8 cellular contexts compared by ENCODE assay signal in genomic region chr3:122564155-122564912, GRCh38. TPM values are rescaled to one million over a fixed set of nuclear protein-coding genes. Genes with fewer than 3 reads are reported as not detected.
DNase-seq lines count a peak whose midpoint lies in the region; ATAC-seq, FAIRE-seq and TF ChIP-seq lines count a peak whose summit lies in the region.

TSS of gene DTX3L (plus strand) at chr3:122564338. CDS start at chr3:122564427, 89 bp downstream.
TSS of gene PARP9 (minus strand) at chr3:122564300. CDS start at chr3:122559620, 4,680 bp downstream.

- H3K27me3 ChIP-seq in keratinocyte (ENCODE audit: control insufficient read depth, extremely low read depth, insufficient read depth, low read length): no peaks in the 10 kb centered on the region

- peaks cover 4 to 8% of the 10 kb centered on the region in 2 experiments for H3K36me3 ChIP-seq in keratinocyte (ENCODE audit: control insufficient read depth in 2 of 2, extremely low read depth in 1 of 2, insufficient read depth in 2 of 2, low read length in 2 of 2)

- no peaks in the 10 kb centered on the region for H3K9me3 ChIP-seq in keratinocyte (ENCODE audit: control insufficient read depth, low read depth, low read length)

- H3K4me3 ChIP-seq in keratinocyte (ENCODE audit: control insufficient read depth in 2 of 3, extremely low read depth in 1 of 3, insufficient read depth in 2 of 3, low read depth in 1 of 3, low read length in 3 of 3): peak within 1 kb of the TSS; percentile 61 to 88 (median 75)

- TF ChIP-seq CTCF in keratinocyte (optimal IDR thresholded peaks at IDR 0.05 in 1 of 3, IDR thresholded peaks at IDR 0.05 in 1 of 3, conservative IDR thresholded peaks at IDR 0.05 in 1 of 3; ENCODE audit: extremely low read depth in 1 of 3, insufficient read depth in 2 of 3, low read length in 3 of 3): no peak

- peak within 1 kb of the TSS; percentile 92 for H3K9ac ChIP-seq in keratinocyte (ENCODE audit: control insufficient read depth, extremely low read depth, insufficient read depth, low read length)

- H3K4me2 ChIP-seq in keratinocyte (ENCODE audit: control insufficient read depth, extremely low read depth, insufficient read depth, low read depth, low read length): peak within 1 kb of the TSS; percentile 88

- peak; percentile 79 for DNase-seq in 8988T
- peak; percentile 87 for DNase-seq in NCI-H2196 treated with DMSO at 0.1 percent for 48 hours (lab: John Stamatoyannopoulos, UW; ENCODE audit: unreplicated experiment)
- DNase-seq in activated CD4-positive, CD25-positive, alpha-beta regulatory T cell treated with anti-CD3 and anti-CD28 coated beads, Interleukin-2, amount 50 U/mL, for 72 hours: peak; percentile 81
- DNase-seq in cerebellar cortex (ENCODE audit: low spot score): peak; percentile 9
- DNase-seq in keratinocyte (ENCODE audit: low read depth, low spot score): peak; percentile 11
- peak; percentile 63 to 75 (median 70) for DNase-seq in stimulated activated CD4-positive, alpha-beta T cell treated with anti-CD3 and anti-CD28 coated beads, Interleukin-12 subunit alpha, Interleukin-12 subunit beta, amount 100 ng/mL, for 48 hours (ENCODE audit: low read depth in 2 of 3, low spot score in 1 of 3)

- H4K20me1 ChIP-seq in keratinocyte (ENCODE audit: control insufficient read depth, extremely low read depth, insufficient read depth, low read length): no peaks in the 10 kb centered on the region

- H3K79me2 ChIP-seq in keratinocyte (ENCODE audit: control insufficient read depth, insufficient read depth, low read length): peaks cover 21% of the 10 kb centered on the region

- no peak for FAIRE-seq in keratinocyte (lab: Jason Lieb, UNC)

- H3K9me1 ChIP-seq in keratinocyte (ENCODE audit: control insufficient read depth, extremely low read depth, insufficient read depth, low read length): no peaks in the 10 kb centered on the region

- peaks cover 16% of the 10 kb centered on the region for H3K4me1 ChIP-seq in keratinocyte (ENCODE audit: control insufficient read depth, extremely low read depth, insufficient read depth, low read length)

- H2AFZ ChIP-seq in keratinocyte (ENCODE audit: control insufficient read depth, low read length): peak within 1 kb of the TSS; percentile 80

- peak within 1 kb of the TSS; percentile 85 for H3K27ac ChIP-seq in keratinocyte (ENCODE audit: control insufficient read depth, insufficient read depth, low read length)

- ATAC-seq in GM18861 (IDR thresholded peaks at IDR 0.05; ENCODE audit: unreplicated experiment) (peak; percentile 53), HG03095 (IDR thresholded peaks at IDR 0.05; ENCODE audit: unreplicated experiment) (peak; percentile 51)

- dilution Hi-C loops in keratinocyte (cut with MboI; ENCODE audit: extremely low pct_ligation_motif_present, low sequenced_read_pairs): no loop called here

RNA-seq across cellular contexts. Expression of gene DTX3L, which starts in this region (rescaled TPM):
- 7.2 to 19.6 TPM (median 13.6 TPM) in 3 replicates for polyA plus RNA-seq in keratinocyte
- 4.5 TPM for polyA plus RNA-seq in keratinocyte (2011; ENCODE audit: low read depth)
- polyA plus RNA-seq in keratinocyte (2011; cell fraction: cytosol; rRNA removed): 9.1 and 14.4 TPM in 2 replicates
- 15.8 and 16.3 TPM in 2 replicates for polyA plus RNA-seq in keratinocyte (2011; cell fraction: nucleus; rRNA removed)
- 2.7 and 24.1 TPM in 2 replicates for polyA plus RNA-seq in keratinocyte (2012; ENCODE audit: low replicate concordance)
- polyA minus RNA-seq in keratinocyte: 8.6 to 20.1 TPM (median 18.8 TPM) in 3 replicates
- 12.5 TPM for polyA minus RNA-seq in keratinocyte (2011; cell fraction: cytosol; rRNA and poly(A)+ RNA removed)
- 10.4 and 21.8 TPM in 2 replicates for polyA minus RNA-seq in keratinocyte (2011; cell fraction: nucleus; rRNA and poly(A)+ RNA removed)

RNA-seq across cellular contexts. Expression of gene PARP9, which starts in this region (rescaled TPM):
- 62.4 to 70.1 TPM (median 66.1 TPM) in 3 replicates for polyA plus RNA-seq in keratinocyte
- polyA plus RNA-seq in keratinocyte (2011; ENCODE audit: low read depth): 2.7 TPM
- polyA plus RNA-seq in keratinocyte (2011; cell fraction: cytosol; rRNA removed): 28.5 and 52.4 TPM in 2 replicates
- polyA plus RNA-seq in keratinocyte (2011; cell fraction: nucleus; rRNA removed): 60.1 and 75.9 TPM in 2 replicates
- polyA plus RNA-seq in keratinocyte (2012; ENCODE audit: low replicate concordance): 2.9 and 42.0 TPM in 2 replicates
- 8.4 to 39.9 TPM (median 30.9 TPM) in 3 replicates for polyA minus RNA-seq in keratinocyte
- polyA minus RNA-seq in keratinocyte (2011; cell fraction: cytosol; rRNA and poly(A)+ RNA removed): 14.0 TPM
- polyA minus RNA-seq in keratinocyte (2011; cell fraction: nucleus; rRNA and poly(A)+ RNA removed): 18.3 and 39.2 TPM in 2 replicates

Comparison
In these comparisons a context has a peak if more than half of its experiments do, and no peak if none do; other contexts are left out.
1. Peak in every context shown above with its lines: DNase-seq, ATAC-seq, H3K4me3 ChIP-seq and H3K27ac ChIP-seq.
2. DNase-seq: peak in every context shown above with its lines; median percentile 87 in NCI-H2196 treated with DMSO at 0.1 percent for 48 hours; 81 in activated CD4-positive, CD25-positive, alpha-beta regulatory T cell treated with anti-CD3 and anti-CD28 coated beads, Interleukin-2, amount 50 U/mL, for 72 hours; 79 in 8988T; 70 in stimulated activated CD4-positive, alpha-beta T cell treated with anti-CD3 and anti-CD28 coated beads, Interleukin-12 subunit alpha, Interleukin-12 subunit beta, amount 100 ng/mL, for 48 hours; 11 in keratinocyte; 9 in cerebellar cortex.